ENCODE assay signal across 21 cellular contexts in the genomic region with DNA sequence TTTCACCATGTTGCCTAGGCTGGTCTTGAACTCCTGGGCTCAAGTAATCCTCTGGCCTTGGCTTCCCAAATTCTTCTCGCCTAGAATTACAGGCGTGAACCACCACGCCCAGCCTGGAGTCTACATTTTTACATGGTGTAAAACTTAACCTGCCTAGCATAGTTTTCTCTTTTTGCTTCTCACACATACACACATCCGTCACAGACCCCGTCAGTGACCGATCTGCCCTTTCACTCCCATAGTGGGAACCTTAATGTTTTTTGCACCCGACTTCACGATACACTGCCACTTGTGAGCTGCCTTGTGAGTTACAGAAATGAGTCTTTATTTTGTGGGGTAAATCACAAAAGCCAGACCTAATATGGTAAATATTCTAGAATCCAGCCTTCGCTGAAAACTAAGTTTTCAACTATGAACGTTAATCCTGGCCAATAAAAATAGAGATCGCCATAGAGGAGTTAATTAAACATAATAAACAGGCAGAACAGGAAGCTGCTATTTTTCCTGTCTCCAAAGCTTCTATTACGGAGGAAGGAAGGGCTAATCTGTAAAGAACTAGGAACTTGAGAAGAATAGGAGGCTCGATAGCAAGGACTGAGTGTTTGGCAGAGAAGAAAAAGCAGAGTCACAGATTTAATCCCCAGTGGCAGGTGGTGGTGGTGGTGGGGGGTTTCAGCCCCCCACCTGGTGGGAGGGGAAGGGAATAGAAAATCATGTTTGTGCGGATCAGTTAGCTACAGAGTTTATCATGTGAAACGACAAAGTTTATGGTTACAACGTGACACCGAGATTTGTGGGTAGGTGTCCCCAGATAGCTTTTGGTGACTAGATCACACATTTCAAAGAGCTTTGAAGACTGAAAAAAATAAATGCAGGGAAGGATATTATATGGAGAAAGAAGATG. TPM values are rescaled to one million over a fixed set of nuclear protein-coding genes. Genes with fewer than 3 reads are reported as not detected.
DNase-seq lines count a peak whose midpoint lies in the region; ATAC-seq, FAIRE-seq and TF ChIP-seq lines count a peak whose summit lies in the region.
"Had no signal": no experiment of that assay in that cellular context is flagged by ENCODE, and none has a peak within 500 bp of the region (broad histone marks: within the 10 kb centered on the region; RNA-seq: fewer than 3 reads in every experiment).

No MANE protein-coding gene starts in this region.

- H3K4me3 Mint-ChIP-seq in activated CD4-positive, alpha-beta T cell treated with anti-CD3 and anti-CD28 coated beads for 36 hours: no peak overlapping the region
- H3K4me3 Mint-ChIP-seq: CD4-positive, CD25-positive, alpha-beta regulatory T cell had no signal

- no peak for FAIRE-seq in kidney (lab: Jason Lieb, UNC)
- FAIRE-seq: GM12878 had no signal

- intact Hi-C loops in kidney (cut with DNase I): no loop called here
- intact Hi-C loops in activated CD4-positive, alpha-beta T cell treated with anti-CD3 and anti-CD28 coated beads for 36 hours (cut with DNase I, micrococcal nuclease): no loop called here

- H4K20me1 ChIP-seq in BLaER1 treated with 17β-estradiol and CSF1 and Interleukin-3, amounts not matched to agents 10 nM and 100 nM: no peaks in the 10 kb centered on the region

- H3K4me1 ChIP-seq in BLaER1 treated with 17β-estradiol and CSF1 and Interleukin-3, amounts not matched to agents 10 nM and 100 nM: peaks cover 8 to 44% (median 37%) of the 10 kb centered on the region in 10 experiments; a peak in 19 of 20 replicates
- H3K4me1 ChIP-seq in kidney (ENCODE audit: control insufficient read depth in 1 of 2, insufficient read depth in 1 of 2, low read depth in 1 of 2, low read length in 2 of 2) (peaks cover 0 to 4% of the 10 kb centered on the region in 2 donors), parathyroid adenoma (no peaks in the 10 kb centered on the region)
- H3K4me1 ChIP-seq: adrenal gland, breast epithelium had no signal

- H3K9ac ChIP-seq in BLaER1 treated with 17β-estradiol and CSF1 and Interleukin-3, amounts not matched to agents 10 nM and 100 nM: no peak overlapping the region; a peak in 1 of 22 replicates
- H3K9ac ChIP-seq in kidney (ENCODE audit: low read length in 2 of 2): peak overlapping the region in 1 of 2 donors; percentile 40
- no peak overlapping the region for H3K9ac ChIP-seq in parathyroid adenoma

- H2AFZ ChIP-seq in parathyroid adenoma: no peak overlapping the region
- H2AFZ ChIP-seq: PC-9 had no signal

- ATAC-seq in activated CD4-positive, alpha-beta T cell treated with anti-CD3 and anti-CD28 coated beads for 36 hours: no peak
- ATAC-seq in GM19463 (IDR thresholded peaks at IDR 0.05; ENCODE audit: unreplicated experiment): no peak
- no peak for ATAC-seq in HG02763 (IDR thresholded peaks at IDR 0.05; ENCODE audit: unreplicated experiment)
- ATAC-seq: GM12878 had no signal

- peak; percentile 45 for DNase-seq in NCI-H524 treated with DMSO at 0.1 percent for 48 hours (lab: John Stamatoyannopoulos, UW)
- DNase-seq in kidney: no peak
- no peak for DNase-seq in GM10266 (ENCODE audit: extremely low spot score)
- DNase-seq in activated CD4-positive, alpha-beta T cell treated with anti-CD3 and anti-CD28 coated beads for 36 hours: no peak
- DNase-seq: activated CD4-positive, alpha-beta T cell treated with anti-CD3 and anti-CD28 coated beads, Interleukin-2, amount 50 U/mL, for 4 hours; activated gamma-delta T cell treated with Interleukin-2 at 50 U/mL for 16 hours; adrenal gland; CD4-positive, CD25-positive, alpha-beta regulatory T cell; DMS53; GOT3; MG63; NCI-H1436; PC-9; substantia nigra had no signal

- H3K27me3 Mint-ChIP-seq in activated CD4-positive, alpha-beta T cell treated with anti-CD3 and anti-CD28 coated beads for 36 hours: peaks cover 25% of the 10 kb centered on the region

- no peak for TF ChIP-seq CTCF in kidney (IDR thresholded peaks at IDR 0.05; ENCODE audit: borderline replicate concordance, extremely low read depth, insufficient read depth)
- TF ChIP-seq CTCF in parathyroid adenoma (IDR thresholded peaks at IDR 0.05): no peak
- no peak for TF ChIP-seq CTCF in GM10266 (IDR thresholded peaks at IDR 0.05; ENCODE audit: control insufficient read depth, insufficient read depth, low read depth, missing control alignments)

- H3K27ac Mint-ChIP-seq in activated CD4-positive, alpha-beta T cell treated with anti-CD3 and anti-CD28 coated beads for 36 hours: no peak overlapping the region

- H3K9me3 Mint-ChIP-seq in activated CD4-positive, alpha-beta T cell treated with anti-CD3 and anti-CD28 coated beads for 36 hours (ENCODE audit: low read depth): no peaks in the 10 kb centered on the region
- H3K9me3 Mint-ChIP-seq: CD4-positive, CD25-positive, alpha-beta regulatory T cell had no signal

- H3K79me2 ChIP-seq in parathyroid adenoma: no peaks in the 10 kb centered on the region

- H3K4me3 ChIP-seq in BLaER1 treated with 17β-estradiol and CSF1 and Interleukin-3, amounts not matched to agents 10 nM and 100 nM: no peak overlapping the region
- H3K4me3 ChIP-seq in kidney (ENCODE audit: low read length in 2 of 2) (peak overlapping the region; percentile 7 to 37), parathyroid adenoma (ENCODE audit: low read depth, low read length) (no peak overlapping the region)
- H3K4me3 ChIP-seq: adrenal gland, breast epithelium, GM12878, MG63, PC-9 had no signal

- peak overlapping the region; percentile 44 to 77 (median 68) for H3K4me2 ChIP-seq in BLaER1 treated with 17β-estradiol and CSF1 and Interleukin-3, amounts not matched to agents 10 nM and 100 nM
- no peak overlapping the region for H3K4me2 ChIP-seq in parathyroid adenoma (ENCODE audit: low read length)
- H3K4me2 ChIP-seq: PC-9 had no signal

- H3K27ac ChIP-seq in BLaER1 treated with 17β-estradiol and CSF1 and Interleukin-3, amounts not matched to agents 10 nM and 100 nM: no peak overlapping the region
- no peak overlapping the region for H3K27ac ChIP-seq in kidney (ENCODE audit: low read depth in 2 of 2, low read length in 2 of 2)
- peak overlapping the region; percentile 19 for H3K27ac ChIP-seq in parathyroid adenoma
- H3K27ac ChIP-seq: adrenal gland, breast epithelium, epithelial cell of prostate, PC-9 had no signal

- no peaks in the 10 kb centered on the region for H3K36me3 Mint-ChIP-seq in activated CD4-positive, alpha-beta T cell treated with anti-CD3 and anti-CD28 coated beads for 36 hours (ENCODE audit: low read depth)
- H3K36me3 Mint-ChIP-seq: CD4-positive, CD25-positive, alpha-beta regulatory T cell had no signal

- H3K27me3 ChIP-seq in BLaER1 treated with 17β-estradiol and CSF1 and Interleukin-3, amounts not matched to agents 10 nM and 100 nM: no peaks in the 10 kb centered on the region
- H3K27me3 ChIP-seq in parathyroid adenoma (ENCODE audit: control insufficient read depth, insufficient read depth, low read length): no peaks in the 10 kb centered on the region
- H3K27me3 ChIP-seq: adrenal gland, breast epithelium, MG63 had no signal

- no peaks in the 10 kb centered on the region for H3K9me3 ChIP-seq in BLaER1 treated with 17β-estradiol and CSF1 and Interleukin-3, amounts not matched to agents 10 nM and 100 nM (replicated peaks in 1 of 11)
- H3K9me3 ChIP-seq in kidney (ENCODE audit: control insufficient read depth in 1 of 2, low read length in 2 of 2) (no peaks in the 10 kb centered on the region), parathyroid adenoma (ENCODE audit: control insufficient read depth, low read length) (no peaks in the 10 kb centered on the region)
- H3K9me3 ChIP-seq: adrenal gland, breast epithelium, MG63 had no signal

- POLR2A ChIA-PET in activated CD4-positive, alpha-beta T cell treated with anti-CD3 and anti-CD28 coated beads for 36 hours (lab: Charles Lee): interaction anchor here (1.2 kb wide), 1 partner anchor 86 kb away, joined by 3 read pairs; no protein-coding TSS in a partner anchor

- no peaks in the 10 kb centered on the region for H3K36me3 ChIP-seq in BLaER1 treated with 17β-estradiol and CSF1 and Interleukin-3, amounts not matched to agents 10 nM and 100 nM
- H3K36me3 ChIP-seq in kidney (ENCODE audit: control insufficient read depth in 1 of 2, insufficient read depth in 2 of 2, low read length in 2 of 2): no peaks in the 10 kb centered on the region
- H3K36me3 ChIP-seq in parathyroid adenoma (ENCODE audit: control insufficient read depth, insufficient read depth, low read length): no peaks in the 10 kb centered on the region
- H3K36me3 ChIP-seq: adrenal gland, breast epithelium, MG63 had no signal

- H3K4me1 Mint-ChIP-seq in activated CD4-positive, alpha-beta T cell treated with anti-CD3 and anti-CD28 coated beads for 36 hours: no peaks in the 10 kb centered on the region
- H3K4me1 Mint-ChIP-seq: CD4-positive, CD25-positive, alpha-beta regulatory T cell had no signal

- CTCF ChIA-PET in activated CD4-positive, alpha-beta T cell treated with anti-CD3 and anti-CD28 coated beads for 36 hours (lab: Charles Lee): interaction anchor here (0.5 to 1.3 kb wide), 2 partner anchors 13 to 122 kb away, joined by 3 to 4 read pairs; no protein-coding TSS in a partner anchor

RNA-seq across cellular contexts. Expression of a gene that starts 14.7 kb away (rescaled TPM):
- 53.0 TPM for total RNA-seq in kidney
- 30.4 TPM for polyA plus RNA-seq in kidney (ENCODE audit: insufficient read depth, low read depth, low replicate concordance)
- total RNA-seq in activated CD4-positive, alpha-beta T cell treated with anti-CD3 and anti-CD28 coated beads for 36 hours: 1 to 10 TPM; 4.1 to 5.8 TPM

Comparison
In these comparisons a context has a peak if more than half of its experiments do, and no peak if none do; other contexts are left out.
1. H3K4me3 ChIP-seq: peak in kidney (2 of 2); none in BLaER1 treated with 17β-estradiol and CSF1 and Interleukin-3, amounts not matched to agents 10 nM and 100 nM (0 of 10) and parathyroid adenoma (single experiment).